Comparison of ENCODE assay signal across 16 cellular contexts in the genomic region with DNA sequence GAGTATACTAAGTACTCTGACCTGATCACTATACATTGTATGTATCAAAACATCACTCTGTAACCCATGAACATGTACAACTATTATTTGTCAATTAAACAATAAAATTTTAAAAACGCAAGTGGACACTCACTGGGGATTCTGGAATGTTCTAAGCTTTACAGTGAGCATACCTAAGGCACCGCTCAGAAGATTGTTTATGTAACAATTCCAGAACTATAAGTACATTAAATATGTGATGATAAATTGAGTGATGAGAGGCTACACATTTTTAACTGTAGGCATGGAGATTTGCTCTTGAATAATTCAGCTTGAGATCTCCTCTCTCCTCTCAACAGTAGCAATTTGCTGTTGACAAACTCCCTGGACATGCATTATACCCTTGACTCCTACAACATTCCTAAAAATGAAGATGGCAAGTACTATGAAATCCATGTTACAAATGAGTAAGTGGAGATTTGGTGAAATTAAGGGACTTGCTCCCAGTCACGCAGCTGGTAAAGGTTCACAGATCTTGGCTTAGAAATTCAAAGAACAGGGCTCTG.
"Had no signal": no experiment of that assay in that cellular context is flagged by ENCODE, and none has a peak within 500 bp of the region (broad histone marks: within the 10 kb centered on the region; RNA-seq: fewer than 3 reads in every experiment).

No MANE protein-coding gene starts in this region.

- H3K27ac ChIP-seq: ascending aorta, left ventricle myocardium inferior, neural progenitor cell, ovary, prostate gland, thyroid gland had no signal

- H3K36me3 ChIP-seq: ascending aorta, left ventricle myocardium inferior, neural progenitor cell, ovary, prostate gland, thyroid gland had no signal

- H3K9me3 Mint-ChIP-seq: activated naive CD4-positive, alpha-beta T cell treated with anti-CD3 and anti-CD28 coated beads, Interleukin-2, amount 50 U/mL, for 24 hours; neural progenitor cell; WTC11 had no signal

- H3K27me3 ChIP-seq: ascending aorta, neural progenitor cell, ovary, thyroid gland had no signal

- H3K27ac Mint-ChIP-seq: activated naive CD4-positive, alpha-beta T cell treated with anti-CD3 and anti-CD28 coated beads, Interleukin-2, amount 50 U/mL, for 24 hours; naive thymus-derived CD8-positive, alpha-beta T cell; neural progenitor cell; WTC11 had no signal

- H3K4me2 ChIP-seq: neural progenitor cell had no signal

- H2AFZ ChIP-seq: neural progenitor cell had no signal

- ATAC-seq: naive thymus-derived CD8-positive, alpha-beta T cell; WTC11 had no signal

- H3K4me1 ChIP-seq: neural progenitor cell, prostate gland had no signal

- H3K36me3 Mint-ChIP-seq: activated naive CD4-positive, alpha-beta T cell treated with anti-CD3 and anti-CD28 coated beads, Interleukin-2, amount 50 U/mL, for 24 hours; naive thymus-derived CD8-positive, alpha-beta T cell; neural progenitor cell; WTC11 had no signal

- H3K4me3 ChIP-seq: ascending aorta, left ventricle myocardium inferior, neural progenitor cell, ovary, prostate gland, thyroid gland had no signal

- H3K4me3 Mint-ChIP-seq: activated naive CD4-positive, alpha-beta T cell treated with anti-CD3 and anti-CD28 coated beads, Interleukin-2, amount 50 U/mL, for 24 hours; naive thymus-derived CD8-positive, alpha-beta T cell; neural progenitor cell; WTC11 had no signal

- H3K9me3 ChIP-seq: ascending aorta, left ventricle myocardium inferior, ovary, prostate gland, thyroid gland had no signal

- H3K4me1 Mint-ChIP-seq: activated naive CD4-positive, alpha-beta T cell treated with anti-CD3 and anti-CD28 coated beads, Interleukin-2, amount 50 U/mL, for 24 hours; naive thymus-derived CD8-positive, alpha-beta T cell; WTC11 had no signal

- DNase-seq: activated gamma-delta T cell treated with Interleukin-2 at 50 U/mL for 16 hours; activated T-cell treated with anti-CD3 and anti-CD28 coated beads, Interleukin-2, amount 50 U/mL, for 1 hour; glutamatergic neuron; hippocampal formation; left ventricle myocardium inferior; naive thymus-derived CD8-positive, alpha-beta T cell; ovary; stimulated activated CD4-positive, alpha-beta T cell treated with anti-CD3 and anti-CD28 coated beads, Interleukin-4, amount 100 ng/mL, for 24 hours; stimulated activated naive CD4-positive, alpha-beta T cell treated with Interleukin-2 at 50 U/mL for 16 hours; T-helper 9 cell; thyroid gland had no signal
